33 cellular contexts compared by ENCODE assay signal in genomic region chr18:5937795-5938194, GRCh38. TPM values are rescaled to one million over a fixed set of nuclear protein-coding genes. Genes with fewer than 3 reads are reported as not detected.
"Had no signal": no experiment of that assay in that cellular context is flagged by ENCODE, and none has a peak within 500 bp of the region (broad histone marks: within the 10 kb centered on the region; RNA-seq: fewer than 3 reads in every experiment).

No MANE protein-coding gene starts in this region.

- H3K9me3 ChIP-seq: body of pancreas, esophagus squamous epithelium, gastroesophageal sphincter, heart right ventricle had no signal

- H3K36me3 ChIP-seq: esophagus squamous epithelium, gastroesophageal sphincter, heart right ventricle had no signal

- H3K27me3 ChIP-seq: body of pancreas, esophagus squamous epithelium had no signal

- H3K4me1 ChIP-seq: body of pancreas, esophagus squamous epithelium, gastroesophageal sphincter, heart right ventricle had no signal

- H3K27ac ChIP-seq: body of pancreas, esophagus squamous epithelium, gastroesophageal sphincter, heart right ventricle had no signal

- ATAC-seq: activated CD4-positive, alpha-beta T cell treated with anti-CD3 and anti-CD28 coated beads for 36 hours; activated CD8-positive, alpha-beta memory T cell treated with anti-CD3 and anti-CD28 coated beads, Interleukin-2, amount 10 ng/mL, durations not matched to agents 7 days and 5 days; activated CD8-positive, alpha-beta T cell treated with anti-CD3 and anti-CD28 coated beads, Interleukin-2, amount 10 ng/mL, durations not matched to agents 7 days and 5 days; body of pancreas; effector memory CD8-positive, alpha-beta T cell; gastroesophageal sphincter; heart right ventricle had no signal

- FAIRE-seq: colon had no signal

- DNase-seq: activated CD4-positive, alpha-beta memory T cell treated with anti-CD3 and anti-CD28 coated beads for 36 hours; activated CD4-positive, alpha-beta T cell treated with anti-CD3 and anti-CD28 coated beads for 36 hours; activated CD4-positive, alpha-beta T cell treated with anti-CD3 and anti-CD28 coated beads, Interleukin-2, amount 10 ng/mL, durations not matched to agents 24 days and 14 days; activated CD4-positive, CD25-positive, alpha-beta regulatory T cell; activated CD4-positive, CD25-positive, alpha-beta regulatory T cell treated with anti-CD3 and anti-CD28 coated beads, Interleukin-2, amount 50 U/mL, for 72 hours; activated CD8-positive, alpha-beta memory T cell treated with anti-CD3 and anti-CD28 coated beads, Interleukin-2, amount 10 ng/mL, durations not matched to agents 7 days and 5 days; activated CD8-positive, alpha-beta memory T cell treated with anti-CD3 and anti-CD28 coated beads, Interleukin-2, amount 50 U/mL, for 4 hours; activated CD8-positive, alpha-beta T cell treated with anti-CD3 and anti-CD28 coated beads, Interleukin-2, amount 10 ng/mL, durations not matched to agents 7 days and 5 days; activated effector memory CD4-positive, alpha-beta T cell treated with anti-CD3 and anti-CD28 coated beads, Interleukin-2, amount 50 U/mL, for 16 hours; activated naive CD4-positive, alpha-beta T cell treated with anti-CD3 and anti-CD28 coated beads for 36 hours; activated naive CD8-positive, alpha-beta T cell treated with anti-CD3 and anti-CD28 coated beads for 36 hours; activated T-cell treated with anti-CD3 and anti-CD28 coated beads, Interleukin-2, amount 50 U/mL, for 1 hour; activated T-cell treated with anti-CD3 and anti-CD28 coated beads, Interleukin-2, amount 50 U/mL, for 48 hours; amniotic stem cell; anterior cingulate cortex; body of pancreas; caudate nucleus; cortex of kidney; dermis blood vessel endothelial cell; effector CD4-positive, alpha-beta T cell; effector memory CD8-positive, alpha-beta T cell; erythroblast; esophagus squamous epithelium; foreskin melanocyte; heart right ventricle; T-helper 2 cell had no signal

- H3K4me3 ChIP-seq: body of pancreas, esophagus squamous epithelium, gastroesophageal sphincter, heart right ventricle had no signal

RNA-seq across cellular contexts. Expression of gene TMEM200C, which starts 42.5 kb away (rescaled TPM):
- total RNA-seq: activated CD4-positive, alpha-beta memory T cell treated with anti-CD3 and anti-CD28 coated beads for 36 hours; activated CD4-positive, alpha-beta T cell treated with anti-CD3 and anti-CD28 coated beads for 36 hours; activated CD4-positive, alpha-beta T cell treated with anti-CD3 and anti-CD28 coated beads, Interleukin-2, amount 10 ng/mL, durations not matched to agents 24 days and 14 days; activated CD8-positive, alpha-beta memory T cell treated with anti-CD3 and anti-CD28 coated beads for 36 hours; activated CD8-positive, alpha-beta memory T cell treated with anti-CD3 and anti-CD28 coated beads, Interleukin-2, amount 10 ng/mL, durations not matched to agents 7 days and 5 days; activated CD8-positive, alpha-beta T cell treated with anti-CD3 and anti-CD28 coated beads, Interleukin-2, amount 10 ng/mL, durations not matched to agents 7 days and 5 days; activated naive CD4-positive, alpha-beta T cell treated with anti-CD3 and anti-CD28 coated beads for 36 hours; activated naive CD8-positive, alpha-beta T cell treated with anti-CD3 and anti-CD28 coated beads for 36 hours; activated T-helper 1 cell treated with anti-CD3 and anti-CD28 coated beads, Interleukin-12 subunit alpha, Interleukin-12 subunit beta, Interleukin-2, Interleukin-4 antibody, amounts not matched to agents 30 ng/mL and 10 ng/mL and 1 ng/mL, durations not matched to agents 14 hours and 24 hours and 36 hours; activated T-helper 2 cell treated with anti-CD3 and anti-CD28 coated beads, Interferon-gamma antibody, Interleukin-2, Interleukin-4, amounts not matched to agents 10 μg/mL and 5 μg/mL and 100 μg/mL, durations not matched to agents 14 hours and 24 hours and 36 hours; dermis blood vessel endothelial cell; fibroblast of villous mesenchyme; T-helper 1 cell treated with Interleukin-12 subunit alpha and Interleukin-12 subunit beta and Interleukin-4 antibody, amounts not matched to agents 30 ng/mL and 1 ng/mL, for 36 hours had no signal
